1 cellular context compared by ENCODE assay signal in genomic region chr1:100246738-100247137, GRCh38.
TF ChIP-seq lines count a peak whose summit lies in the region.

No MANE protein-coding gene starts in this region.

TF ChIP-seq in K562, 482 proteins besides CTCF, POLR2A, EP300 and RAD21 (continued from another document):
- TF ChIP-seq ZBTB12 (CRISPR knock-in tag; IDR thresholded peaks at IDR 0.05) (no peak), TCF3 (CRISPR knock-in tag; IDR thresholded peaks at IDR 0.05) (0 out of 2 replicates have a peak, but pooled peaks have one; percentile 20), CLOCK (CRISPR knock-in tag; IDR thresholded peaks at IDR 0.05; ENCODE audit: borderline replicate concordance) (no peak), HDAC8 (tag; IDR thresholded peaks at IDR 0.05) (no peak), SMARCA4 (IDR thresholded peaks at IDR 0.05) (peak; percentile 72; the same call in 1 of the 2 replicates), CREM (IDR thresholded peaks at IDR 0.05; ENCODE audit: low read depth) (peak; percentile 42), TEAD4 (IDR thresholded peaks at IDR 0.05; ENCODE audit: low read length) (peak; percentile 63), TEAD4 (CRISPR knock-in tag; IDR thresholded peaks at IDR 0.05; ENCODE audit: borderline replicate concordance) (no peak), ATF7 (IDR thresholded peaks at IDR 0.05) (peak; percentile 31; the same call in 1 of the 2 replicates), SNAPC5 (CRISPR knock-in tag; IDR thresholded peaks at IDR 0.05) (no peak), MYNN (IDR thresholded peaks at IDR 0.05) (no peak), MYNN (CRISPR knock-in tag; IDR thresholded peaks at IDR 0.05) (no peak), KLF6 (CRISPR knock-in tag; IDR thresholded peaks at IDR 0.05; ENCODE audit: borderline replicate concordance) (no peak), ZSCAN29 (IDR thresholded peaks at IDR 0.05) (no peak), NFATC3 (IDR thresholded peaks at IDR 0.05) (0 out of 2 replicates have a peak, but pooled peaks have one; percentile 52), MTA1 (IDR thresholded peaks at IDR 0.05; ENCODE audit: borderline replicate concordance) (0 out of 2 replicates have a peak, but pooled peaks have one; percentile 20), HDAC1 (IDR thresholded peaks at IDR 0.05) (peak in 1 of 2 experiments; percentile 81; a peak in 2 of 4 replicates), SMARCC2 (IDR thresholded peaks at IDR 0.05; ENCODE audit: low read depth) (peak; percentile 57; the same call in 1 of the 2 replicates), HDGF (IDR thresholded peaks at IDR 0.05) (0 out of 2 replicates have a peak, but pooled peaks have one; percentile 49), ZNF696 (CRISPR knock-in tag; conservative IDR thresholded peaks at IDR 0.05) (no peak), RCOR1 (IDR thresholded peaks at IDR 0.05; ENCODE audit: borderline replicate concordance in 1 of 2, low read depth in 2 of 2, low read length in 2 of 2) (0 out of 4 replicates have a peak, but pooled peaks of 1 of the 2 experiments have one; percentile 26), ASH1L (IDR thresholded peaks at IDR 0.05; ENCODE audit: borderline replicate concordance, low read depth, partially characterized antibody) (peak; percentile 47), BRF2 (IDR thresholded peaks at IDR 0.05; ENCODE audit: borderline replicate concordance, insufficient read depth, insufficient read length) (no peak), TBP (optimal IDR thresholded peaks at IDR 0.05; ENCODE audit: low read depth, low read length) (peak; percentile 40), CHCHD3 (CRISPR knock-in tag; IDR thresholded peaks at IDR 0.05) (no peak), ZNF717 (CRISPR knock-in tag; IDR thresholded peaks at IDR 0.05) (no peak), EP400 (IDR thresholded peaks at IDR 0.05) (peak; percentile 56; the same call in 1 of the 2 replicates), NFIX (CRISPR knock-in tag; IDR thresholded peaks at IDR 0.05; ENCODE audit: low read depth) (no peak), SRSF9 (IDR thresholded peaks at IDR 0.05; ENCODE audit: borderline replicate concordance, low read depth, low read length) (no peak), ZNF232 (CRISPR knock-in tag; IDR thresholded peaks at IDR 0.05) (no peak), SMARCE1 (IDR thresholded peaks at IDR 0.05) (peak; percentile 46; the same call in 1 of the 2 replicates), RFX1 (IDR thresholded peaks at IDR 0.05) (no peak; the same call in 1 of the 2 replicates), SMARCA5 (IDR thresholded peaks at IDR 0.05) (no peak), ARID1B (IDR thresholded peaks at IDR 0.05) (peak; percentile 66), ZNF584 (CRISPR knock-in tag; IDR thresholded peaks at IDR 0.05; ENCODE audit: low read depth) (no peak), DIDO1 (tag; IDR thresholded peaks at IDR 0.05; ENCODE audit: low read depth) (no peak), CEBPG (CRISPR knock-in tag; IDR thresholded peaks at IDR 0.05) (0 out of 2 replicates have a peak, but pooled peaks have one; percentile 36), CEBPG (tag; conservative IDR thresholded peaks at IDR 0.05 in 1 of 2, IDR thresholded peaks at IDR 0.05 in 1 of 2) (no peak), DPF2 (IDR thresholded peaks at IDR 0.05) (peak; percentile 79), CBX3 (IDR thresholded peaks at IDR 0.05; ENCODE audit: borderline replicate concordance in 1 of 2, low read length in 2 of 2) (peak in 1 of 2 experiments; percentile 29; a peak in 1 of 3 replicates), EHMT2 (IDR thresholded peaks at IDR 0.05) (peak; percentile 74), BRD9 (IDR thresholded peaks at IDR 0.05; ENCODE audit: low read depth, partially characterized antibody) (peak; percentile 22)
- TF ChIP-seq, protein P1, sequence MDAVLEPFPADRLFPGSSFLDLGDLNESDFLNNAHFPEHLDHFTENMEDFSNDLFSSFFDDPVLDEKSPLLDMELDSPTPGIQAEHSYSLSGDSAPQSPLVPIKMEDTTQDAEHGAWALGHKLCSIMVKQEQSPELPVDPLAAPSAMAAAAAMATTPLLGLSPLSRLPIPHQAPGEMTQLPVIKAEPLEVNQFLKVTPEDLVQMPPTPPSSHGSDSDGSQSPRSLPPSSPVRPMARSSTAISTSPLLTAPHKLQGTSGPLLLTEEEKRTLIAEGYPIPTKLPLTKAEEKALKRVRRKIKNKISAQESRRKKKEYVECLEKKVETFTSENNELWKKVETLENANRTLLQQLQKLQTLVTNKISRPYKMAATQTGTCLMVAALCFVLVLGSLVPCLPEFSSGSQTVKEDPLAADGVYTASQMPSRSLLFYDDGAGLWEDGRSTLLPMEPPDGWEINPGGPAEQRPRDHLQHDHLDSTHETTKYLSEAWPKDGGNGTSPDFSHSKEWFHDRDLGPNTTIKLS (IDR thresholded peaks at IDR 0.05; ENCODE audit: borderline replicate concordance, low read depth): no peak
- TF ChIP-seq, protein P2, sequence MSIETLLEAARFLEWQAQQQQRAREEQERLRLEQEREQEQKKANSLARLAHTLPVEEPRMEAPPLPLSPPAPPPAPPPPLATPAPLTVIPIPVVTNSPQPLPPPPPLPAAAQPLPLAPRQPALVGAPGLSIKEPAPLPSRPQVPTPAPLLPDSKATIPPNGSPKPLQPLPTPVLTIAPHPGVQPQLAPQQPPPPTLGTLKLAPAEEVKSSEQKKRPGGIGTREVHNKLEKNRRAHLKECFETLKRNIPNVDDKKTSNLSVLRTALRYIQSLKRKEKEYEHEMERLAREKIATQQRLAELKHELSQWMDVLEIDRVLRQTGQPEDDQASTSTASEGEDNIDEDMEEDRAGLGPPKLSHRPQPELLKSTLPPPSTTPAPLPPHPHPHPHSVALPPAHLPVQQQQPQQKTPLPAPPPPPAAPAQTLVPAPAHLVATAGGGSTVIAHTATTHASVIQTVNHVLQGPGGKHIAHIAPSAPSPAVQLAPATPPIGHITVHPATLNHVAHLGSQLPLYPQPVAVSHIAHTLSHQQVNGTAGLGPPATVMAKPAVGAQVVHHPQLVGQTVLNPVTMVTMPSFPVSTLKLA (conservative IDR thresholded peaks at IDR 0.05): peak; percentile 39 to 71
- TF ChIP-seq, protein P3, sequence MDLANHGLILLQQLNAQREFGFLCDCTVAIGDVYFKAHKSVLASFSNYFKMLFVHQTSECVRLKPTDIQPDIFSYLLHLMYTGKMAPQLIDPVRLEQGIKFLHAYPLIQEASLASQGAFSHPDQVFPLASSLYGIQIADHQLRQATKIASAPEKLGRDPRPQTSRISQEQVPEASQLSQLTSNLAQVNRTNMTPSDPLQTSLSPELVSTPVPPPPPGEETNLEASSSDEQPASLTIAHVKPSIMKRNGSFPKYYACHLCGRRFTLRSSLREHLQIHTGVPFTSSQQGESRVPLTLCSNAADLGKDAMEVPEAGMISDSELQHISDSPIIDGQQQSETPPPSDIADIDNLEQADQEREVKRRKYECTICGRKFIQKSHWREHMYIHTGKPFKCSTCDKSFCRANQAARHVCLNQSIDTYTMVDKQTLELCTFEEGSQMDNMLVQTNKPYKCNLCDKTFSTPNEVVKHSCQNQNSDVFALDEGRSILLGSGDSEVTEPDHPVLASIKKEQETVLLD (IDR thresholded peaks at IDR 0.05): peak; percentile 62; the same call in 1 of the 2 replicates
